Comparison of ENCODE assay signal across 17 cellular contexts in genomic region chr11:66850235-66850587, GRCh38. TPM values are rescaled to one million over a fixed set of nuclear protein-coding genes. Genes with fewer than 3 reads are reported as not detected.
"Had no signal": no experiment of that assay in that cellular context is flagged by ENCODE, and none has a peak within 500 bp of the region (broad histone marks: within the 10 kb centered on the region; RNA-seq: fewer than 3 reads in every experiment).

No MANE protein-coding gene starts in this region.

- H3K36me3 Mint-ChIP-seq: memory B cell, type B pancreatic cell had no signal

- ATAC-seq: esophagus mucosa; mucosa of descending colon; naive thymus-derived CD4-positive, alpha-beta T cell had no signal

- H3K27ac ChIP-seq: neutrophil had no signal

- H3K9me3 ChIP-seq: mucosa of descending colon, neutrophil had no signal

- FAIRE-seq: astrocyte had no signal

- H3K27me3 ChIP-seq: neutrophil had no signal

- H3K27me3 Mint-ChIP-seq: activated B cell treated with CpG ODN at 0.5 μM for 24 hours; memory B cell; naive thymus-derived CD4-positive, alpha-beta T cell; stimulated activated naive CD8-positive, alpha-beta T cell treated with anti-CD3 and anti-CD28 coated beads, Interleukin-15, Interleukin-2, amounts not matched to agents 100 ng/mL and 50 ng/mL, for 24 hours; type B pancreatic cell had no signal

- H3K4me3 Mint-ChIP-seq: activated B cell treated with CpG ODN at 0.5 μM for 24 hours; activated naive CD4-positive, alpha-beta T cell treated with anti-CD3 and anti-CD28 coated beads for 36 hours; memory B cell; naive thymus-derived CD4-positive, alpha-beta T cell; stimulated activated naive CD8-positive, alpha-beta T cell treated with anti-CD3 and anti-CD28 coated beads, Interleukin-15, Interleukin-2, amounts not matched to agents 100 ng/mL and 50 ng/mL, for 24 hours; T-helper 2 cell treated with Interferon-gamma antibody and Interleukin-4, amounts not matched to agents 5 μg/mL and 100 μg/mL, for 36 hours; type B pancreatic cell had no signal

- H3K9me3 Mint-ChIP-seq: activated B cell treated with CpG ODN at 0.5 μM for 24 hours; activated naive CD4-positive, alpha-beta T cell treated with anti-CD3 and anti-CD28 coated beads for 36 hours; activated T-helper 2 cell treated with anti-CD3 and anti-CD28 coated beads, Interferon-gamma antibody, Interleukin-2, Interleukin-4, amounts not matched to agents 10 μg/mL and 5 μg/mL and 100 μg/mL, durations not matched to agents 14 hours and 24 hours and 36 hours; memory B cell; naive thymus-derived CD4-positive, alpha-beta T cell; stimulated activated naive CD8-positive, alpha-beta T cell treated with anti-CD3 and anti-CD28 coated beads, Interleukin-15, Interleukin-2, amounts not matched to agents 100 ng/mL and 50 ng/mL, for 24 hours; T-helper 2 cell treated with Interferon-gamma antibody and Interleukin-4, amounts not matched to agents 5 μg/mL and 100 μg/mL, for 36 hours; type B pancreatic cell had no signal

- DNase-seq: activated naive CD4-positive, alpha-beta T cell treated with anti-CD3 and anti-CD28 coated beads for 36 hours; activated T-cell treated with anti-CD3 and anti-CD28 coated beads for 4 hours; islet precursor cell; naive thymus-derived CD4-positive, alpha-beta T cell; retina; stimulated activated CD4-positive, alpha-beta T cell treated with anti-CD3 and anti-CD28 coated beads, Interleukin-4, amount 100 ng/mL, for 1 hour; SW 1271 had no signal

- H3K27ac Mint-ChIP-seq: activated B cell treated with CpG ODN at 0.5 μM for 24 hours; activated naive CD4-positive, alpha-beta T cell treated with anti-CD3 and anti-CD28 coated beads for 36 hours; activated T-helper 2 cell treated with anti-CD3 and anti-CD28 coated beads, Interferon-gamma antibody, Interleukin-2, Interleukin-4, amounts not matched to agents 10 μg/mL and 5 μg/mL and 100 μg/mL, durations not matched to agents 14 hours and 24 hours and 36 hours; memory B cell; naive thymus-derived CD4-positive, alpha-beta T cell; stimulated activated naive CD8-positive, alpha-beta T cell treated with anti-CD3 and anti-CD28 coated beads, Interleukin-15, Interleukin-2, amounts not matched to agents 100 ng/mL and 50 ng/mL, for 24 hours; T-helper 2 cell treated with Interferon-gamma antibody and Interleukin-4, amounts not matched to agents 5 μg/mL and 100 μg/mL, for 36 hours; type B pancreatic cell had no signal

- H3K4me3 ChIP-seq: mucosa of descending colon had no signal

RNA-seq across cellular contexts. Expression of gene LRFN4, which starts 6.7 kb away (rescaled TPM):
- polyA plus RNA-seq: naive thymus-derived CD4-positive, alpha-beta T cell had no signal
